In the genomic region with DNA sequence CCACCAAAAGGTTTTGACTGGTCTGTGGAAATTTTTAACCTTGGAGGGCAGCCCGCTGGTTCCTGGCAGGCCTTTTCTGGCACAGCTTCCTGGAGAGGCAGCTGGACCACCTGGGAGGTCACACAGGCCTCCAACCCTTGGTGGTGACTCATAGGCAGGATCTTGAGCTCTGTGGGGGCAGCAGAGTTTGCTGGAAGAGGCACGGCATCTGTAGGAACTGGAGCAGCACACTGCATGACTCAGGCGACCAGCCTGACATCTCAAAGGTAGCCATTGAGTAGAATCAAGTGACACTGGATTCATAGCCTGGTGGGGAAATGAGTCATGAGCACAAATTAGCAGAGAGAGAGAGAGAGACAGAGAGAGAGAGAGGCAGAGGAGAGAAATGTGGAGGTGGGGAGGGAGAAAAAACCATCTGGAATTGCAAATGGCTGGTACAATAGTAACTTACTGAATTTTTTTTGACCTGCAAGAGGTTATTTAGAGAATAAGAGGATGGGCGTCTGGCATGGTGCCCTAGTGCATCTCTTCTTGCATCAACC, we compare ENCODE assay signal across 9 cellular contexts. TPM values are rescaled to one million over a fixed set of nuclear protein-coding genes. Genes with fewer than 3 reads are reported as not detected.
DNase-seq lines count a peak whose midpoint lies in the region; ATAC-seq lines count a peak whose summit lies in the region.
"Had no signal": no experiment of that assay in that cellular context is flagged by ENCODE, and none has a peak within 500 bp of the region (broad histone marks: within the 10 kb centered on the region; RNA-seq: fewer than 3 reads in every experiment).

No MANE protein-coding gene starts in this region.

- H3K4me1 Mint-ChIP-seq in activated CD8-positive, alpha-beta memory T cell treated with anti-CD3 and anti-CD28 coated beads, Interleukin-2, amount 10 ng/mL, durations not matched to agents 7 days and 5 days = peaks cover 30% of the 10 kb centered on the region

- H3K27me3 Mint-ChIP-seq in activated CD8-positive, alpha-beta memory T cell treated with anti-CD3 and anti-CD28 coated beads, Interleukin-2, amount 10 ng/mL, durations not matched to agents 7 days and 5 days = peaks cover 9% of the 10 kb centered on the region

- no peak overlapping the region for H3K4me3 Mint-ChIP-seq in activated CD8-positive, alpha-beta memory T cell treated with anti-CD3 and anti-CD28 coated beads, Interleukin-2, amount 10 ng/mL, durations not matched to agents 7 days and 5 days

- peak; percentile 81 for ATAC-seq in activated CD8-positive, alpha-beta memory T cell treated with anti-CD3 and anti-CD28 coated beads, Interleukin-2, amount 10 ng/mL, durations not matched to agents 7 days and 5 days
- ATAC-seq in HG02588 (IDR thresholded peaks at IDR 0.05; ENCODE audit: unreplicated experiment) = no peak

- DNase-seq in activated CD8-positive, alpha-beta memory T cell treated with anti-CD3 and anti-CD28 coated beads, Interleukin-2, amount 10 ng/mL, durations not matched to agents 7 days and 5 days = peak; percentile 53
- DNase-seq in activated CD8-positive, alpha-beta memory T cell treated with anti-CD3 and anti-CD28 coated beads, Interleukin-2, amount 50 U/mL, for 4 hours = no peak
- DNase-seq in RPMI8226 (peak; percentile 19), fibroblast of peridontal ligament (ENCODE audit: extremely low read depth) (peak; percentile 77), smooth muscle cell of the brain vasculature (ENCODE audit: low read depth, low spot score) (peak; percentile 79), mesenteric fat pad (ENCODE audit: low spot score) (no peak)
- DNase-seq in central memory CD4-positive, alpha-beta T cell = no peak

- no peaks in the 10 kb centered on the region for H3K36me3 Mint-ChIP-seq in activated CD8-positive, alpha-beta memory T cell treated with anti-CD3 and anti-CD28 coated beads, Interleukin-2, amount 10 ng/mL, durations not matched to agents 7 days and 5 days

- CTCF ChIA-PET in activated CD8-positive, alpha-beta memory T cell treated with anti-CD3 and anti-CD28 coated beads, Interleukin-2, amount 10 ng/mL, durations not matched to agents 7 days and 5 days (lab: Charles Lee) = interaction anchor here (1.0 to 2.6 kb wide), 5 partner anchors 35 to 571 kb away, joined by 3 to 8 read pairs (median 3); no protein-coding TSS in a partner anchor

- no peaks in the 10 kb centered on the region for H3K9me3 Mint-ChIP-seq in activated CD8-positive, alpha-beta memory T cell treated with anti-CD3 and anti-CD28 coated beads, Interleukin-2, amount 10 ng/mL, durations not matched to agents 7 days and 5 days (ENCODE audit: low read depth)

- peak overlapping the region; percentile 1 for H3K27ac Mint-ChIP-seq in activated CD8-positive, alpha-beta memory T cell treated with anti-CD3 and anti-CD28 coated beads, Interleukin-2, amount 10 ng/mL, durations not matched to agents 7 days and 5 days

RNA-seq across cellular contexts. Expression of a gene that starts 57.4 kb away (rescaled TPM):
- total RNA-seq in activated CD8-positive, alpha-beta memory T cell treated with anti-CD3 and anti-CD28 coated beads, Interleukin-2, amount 10 ng/mL, durations not matched to agents 7 days and 5 days = not detected
- not detected for total RNA-seq in mesenteric fat pad
- total RNA-seq: activated CD8-positive, alpha-beta memory T cell treated with anti-CD3 and anti-CD28 coated beads for 36 hours had no signal

Comparison
In these comparisons a context has a peak if more than half of its experiments do, and no peak if none do; other contexts are left out.
1. DNase-seq: peak in activated CD8-positive, alpha-beta memory T cell treated with anti-CD3 and anti-CD28 coated beads, Interleukin-2, amount 10 ng/mL, durations not matched to agents 7 days and 5 days (single experiment), RPMI8226 (single experiment), fibroblast of peridontal ligament (single experiment) and smooth muscle cell of the brain vasculature (single experiment); none in activated CD8-positive, alpha-beta memory T cell treated with anti-CD3 and anti-CD28 coated beads, Interleukin-2, amount 50 U/mL, for 4 hours (single experiment), mesenteric fat pad (single experiment) and central memory CD4-positive, alpha-beta T cell (single experiment).